ENCODE assay signal across 8 cellular contexts in genomic region chr17:30290696-30291570, GRCh38. TPM values are rescaled to one million over a fixed set of nuclear protein-coding genes. Genes with fewer than 3 reads are reported as not detected.
DNase-seq lines count a peak whose midpoint lies in the region; ATAC-seq and TF ChIP-seq lines count a peak whose summit lies in the region.

No MANE protein-coding gene starts in this region.

- H3K79me1 ChIP-seq in trophoblast cell (ENCODE audit: low read length) = peaks cover 12% of the 10 kb centered on the region

- H3K4me2 ChIP-seq in OCI-LY1 (ENCODE audit: low read length) (peak overlapping the region; percentile 95), trophoblast cell (ENCODE audit: low read length) (peak overlapping the region; percentile 82)

- H3K27ac ChIP-seq in OCI-LY1 (ENCODE audit: low read depth, low read length, poor library complexity, severe bottlenecking) (peak overlapping the region; percentile 19), trophoblast cell (ENCODE audit: low read depth, low read length) (peak overlapping the region; percentile 52)

- H3K9ac ChIP-seq in OCI-LY1 (ENCODE audit: low read length) = peak overlapping the region; percentile 78
- peak overlapping the region; percentile 85 for H3K9ac ChIP-seq in trophoblast cell (ENCODE audit: low read length)

- H3K9me2 ChIP-seq in OCI-LY1 (ENCODE audit: low read depth, low read length) = no peaks in the 10 kb centered on the region

- peak; percentile 37 for ATAC-seq in HG02840 (IDR thresholded peaks at IDR 0.05; ENCODE audit: low FRiP score, unreplicated experiment)
- ATAC-seq in HG03095 (IDR thresholded peaks at IDR 0.05; ENCODE audit: unreplicated experiment) = no peak

- H3K79me2 ChIP-seq in OCI-LY1 (ENCODE audit: insufficient read depth, low read length) (peaks cover 25% of the 10 kb centered on the region), trophoblast cell (ENCODE audit: control insufficient read depth, insufficient read depth, low read length, poor library complexity) (peaks cover 5% of the 10 kb centered on the region)

- peak overlapping the region; percentile 87 for H4K91ac ChIP-seq in trophoblast cell (ENCODE audit: low read depth, low read length)

- H2BK5ac ChIP-seq in trophoblast cell (ENCODE audit: low read depth, low read length, poor library complexity) = no peak overlapping the region

- H3K36me3 ChIP-seq in OCI-LY1 (ENCODE audit: insufficient read depth, low read length) (peaks cover 38% of the 10 kb centered on the region), trophoblast cell (ENCODE audit: control insufficient read depth in 1 of 2, insufficient read depth in 2 of 2, low read length in 2 of 2) (peaks cover 9 to 14% of the 10 kb centered on the region in 2 experiments)

- H2BK120ac ChIP-seq in trophoblast cell (ENCODE audit: insufficient read depth, low read length, poor library complexity) = no peak overlapping the region

- H3K9me3 ChIP-seq in OCI-LY1 (ENCODE audit: low read length) (no peaks in the 10 kb centered on the region), trophoblast cell (ENCODE audit: insufficient read depth, low read depth, low read length) (no peaks in the 10 kb centered on the region)

- peak overlapping the region; percentile 80 for H3K14ac ChIP-seq in trophoblast cell (ENCODE audit: low read length)

- WGBS in trophoblast cell (ENCODE audit: extremely low coverage, insufficient coverage, insufficient read length) = no CpG with 5 or more reads among the region's 22 CpGs

- no peak overlapping the region for H3K4ac ChIP-seq in trophoblast cell (ENCODE audit: low read depth, low read length)

- no peak overlapping the region for H2AK5ac ChIP-seq in trophoblast cell (ENCODE audit: low read length)

- TF ChIP-seq CTCF in OCI-LY1 (IDR thresholded peaks at IDR 0.05; ENCODE audit: low read length) = no peak

- peak overlapping the region; percentile 56 for H4K8ac ChIP-seq in trophoblast cell (ENCODE audit: low read depth, low read length)

- DNase-seq in NCI-H1694 treated with DMSO at 0.1 percent for 48 hours (lab: John Stamatoyannopoulos, UW) (peak; percentile 34), NCI-H1694 (lab: John Stamatoyannopoulos, UW) (no peak), activated gamma-delta T cell (lab: John Stamatoyannopoulos, UW) (peak; percentile 14), head of caudate nucleus (peak in 38 of 42 donors; percentile 4 to 61 (median 24)), trophoblast cell (peak; percentile 24 to 58)

- no peaks in the 10 kb centered on the region for H4K20me1 ChIP-seq in OCI-LY1 (ENCODE audit: insufficient read depth, low read length)

- peaks cover 33% of the 10 kb centered on the region for H3K4me1 ChIP-seq in OCI-LY1 (ENCODE audit: insufficient read depth, low read length, severe bottlenecking)
- peaks cover 0 to 4% of the 10 kb centered on the region in 2 experiments for H3K4me1 ChIP-seq in trophoblast cell (ENCODE audit: control insufficient read depth in 1 of 2, insufficient read depth in 2 of 2, low read length in 2 of 2)

- peaks cover 12% of the 10 kb centered on the region for H3F3A ChIP-seq in OCI-LY1 (ENCODE audit: insufficient read depth, low read length)

- H3K23ac ChIP-seq in trophoblast cell (ENCODE audit: low read length) = no peak overlapping the region

- no peaks in the 10 kb centered on the region for H3K27me3 ChIP-seq in OCI-LY1 (ENCODE audit: insufficient read depth, low read length)
- no peaks in the 10 kb centered on the region for H3K27me3 ChIP-seq in trophoblast cell (ENCODE audit: insufficient read depth, low read length)

- H2AFZ ChIP-seq in OCI-LY1 (ENCODE audit: low read length) (no peak overlapping the region), trophoblast cell (ENCODE audit: insufficient read depth, low read length, poor library complexity) (peak overlapping the region; percentile 88)

- H3K4me3 ChIP-seq in OCI-LY1 (ENCODE audit: low read depth, low read length, poor library complexity, severe bottlenecking) (peak overlapping the region; percentile 75), trophoblast cell (ENCODE audit: low read depth, low read length) (peak overlapping the region; percentile 85)

- no peak overlapping the region for H2BK12ac ChIP-seq in trophoblast cell (ENCODE audit: low read length)

- no peak overlapping the region for H3K18ac ChIP-seq in trophoblast cell (ENCODE audit: low read length)

- H4K12ac ChIP-seq in trophoblast cell (ENCODE audit: low read depth, low read length) = no peak overlapping the region

- intact Hi-C loops in head of caudate nucleus (cut with DNase I) = no loop called here

RNA-seq across cellular contexts. Expression of gene BLMH, which starts 0.8 kb away (rescaled TPM):
- polyA plus RNA-seq in trophoblast cell (2013) = 45.2 and 49.1 TPM in 2 replicates

RNA-seq across cellular contexts. Expression of gene TMIGD1, which starts 42.9 kb away (rescaled TPM):
- polyA plus RNA-seq in trophoblast cell (2013) = not detected in 2 replicates

RNA-seq across cellular contexts. Expression of gene SLC6A4, which starts 55.4 kb away (rescaled TPM):
- polyA plus RNA-seq in trophoblast cell (2013) = 0.72 and 0.75 TPM in 2 replicates
